In the genomic region with DNA sequence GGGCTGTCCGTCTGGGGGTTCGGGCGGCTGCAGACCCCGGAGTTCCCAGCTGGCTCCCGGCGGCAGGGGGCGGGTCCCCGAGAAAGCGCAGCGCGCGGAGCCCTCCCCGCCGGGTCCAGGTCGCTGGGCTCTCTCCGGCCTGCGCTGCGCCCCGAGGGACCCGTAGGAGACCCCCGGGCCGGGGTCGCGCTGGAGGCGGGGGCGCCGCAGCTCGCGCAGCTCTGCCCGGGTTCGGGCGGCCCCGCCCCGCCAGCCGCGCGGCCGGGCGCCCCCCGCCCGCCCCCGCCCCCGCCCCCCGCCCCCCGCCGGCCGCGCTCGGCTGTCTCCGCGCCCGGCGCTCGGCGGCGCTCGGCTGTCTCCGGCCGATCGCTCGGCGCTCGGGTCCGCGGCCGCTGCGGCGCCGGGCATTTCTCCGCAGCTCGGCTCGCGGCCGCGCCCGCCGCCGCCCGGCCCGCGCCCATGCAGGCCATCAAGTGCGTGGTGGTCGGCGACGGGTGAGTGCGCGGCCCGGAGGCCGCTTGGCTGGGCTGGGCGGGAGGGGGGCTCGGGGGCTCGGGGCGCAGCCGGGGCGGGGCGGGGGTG, we compare ENCODE assay signal across 8 cellular contexts. TPM values are rescaled to one million over a fixed set of nuclear protein-coding genes. Genes with fewer than 3 reads are reported as not detected.
DNase-seq lines count a peak whose midpoint lies in the region; ATAC-seq and TF ChIP-seq lines count a peak whose summit lies in the region.

A gene (plus strand): TSS at position 376 of the 582 bp plus-strand sequence. CDS start 84 bp downstream, at position 460.

- no peaks in the 10 kb centered on the region for H3K9me3 ChIP-seq in gastroesophageal sphincter
- H3K9me3 ChIP-seq in psoas muscle = no peaks in the 10 kb centered on the region

- intact Hi-C loops in psoas muscle (cut with DNase I) (loop anchor here (2.0 to 10.0 kb wide), 3 partner anchors 71 to 273 kb away; no protein-coding TSS in a partner anchor), posterior cingulate gyrus (cut with DNase I) (loop anchor here (5.0 kb wide), 1 partner anchor 66 kb away; a partner anchor contains a TSS)

- H3K36me3 ChIP-seq in gastroesophageal sphincter (peaks cover 0 to 48% of the 10 kb centered on the region in 2 donors), psoas muscle (ENCODE audit: insufficient read depth in 1 of 2, low read depth in 1 of 2) (peaks cover 0 to 7% of the 10 kb centered on the region in 2 donors)

- TF ChIP-seq EP300 in gastroesophageal sphincter (IDR thresholded peaks at IDR 0.05) = no peak

- H3K4me1 Mint-ChIP-seq in WTC11 = peaks cover 14% of the 10 kb centered on the region

- 0 out of 2 replicates have a peak, but pooled peaks cover 6% of the 10 kb centered on the region for H3K36me3 Mint-ChIP-seq in WTC11

- CTCF ChIA-PET in WTC11 (lab: Charles Lee) = interaction anchor here (0.9 to 5.7 kb wide), 22 partner anchors 12 to 269 kb away, joined by 4 to 119 read pairs (median 13); a partner anchor contains a TSS

- no CpG with 5 or more reads among the region's 96 CpGs for WGBS in gastroesophageal sphincter (ENCODE audit: low coverage in 1 of 2), 2 donors
- 0 to 1% (median 1%) methylated on average over 20 to 81 of the region's 96 CpGs for WGBS in psoas muscle, 3 donors

- H3K27ac Mint-ChIP-seq in WTC11 = no peak within 1 kb of the TSS

- DNase-seq in EH (ENCODE audit: low read depth) (peak; percentile 31), HuH-7 (ENCODE audit: low spot score) (peak; percentile 53), WTC11 (ENCODE audit: low spot score) (peak; percentile 56), psoas muscle (no peak), NCI-H128 (lab: John Stamatoyannopoulos, UW; ENCODE audit: unreplicated experiment) (no peak), posterior cingulate gyrus (no peak)

- H3K27me3 Mint-ChIP-seq in WTC11 (ENCODE audit: low read depth) = no peaks in the 10 kb centered on the region

- H3K9me3 Mint-ChIP-seq in WTC11 = no peaks in the 10 kb centered on the region

- ATAC-seq in WTC11 (peak; percentile 47), gastroesophageal sphincter (peak; percentile 5), psoas muscle (peak in 1 of 4 donors; percentile 2), GM19395 (IDR thresholded peaks at IDR 0.05; ENCODE audit: unreplicated experiment) (no peak)

- TF ChIP-seq CTCF in WTC11 (IDR thresholded peaks at IDR 0.05) (no peak), gastroesophageal sphincter (IDR thresholded peaks at IDR 0.05) (no peak), psoas muscle (IDR thresholded peaks at IDR 0.05) (no peak)

- H3K27ac ChIP-seq in gastroesophageal sphincter (peak within 1 kb of the TSS in 3 of 4 donors; percentile 38 to 58 (median 58)), psoas muscle (no peak within 1 kb of the TSS)

- peak within 1 kb of the TSS; percentile 28 to 56 for H3K4me3 ChIP-seq in gastroesophageal sphincter
- peak within 1 kb of the TSS; percentile 63 for H3K4me3 ChIP-seq in psoas muscle

- H3K4me3 Mint-ChIP-seq in WTC11 = peak within 1 kb of the TSS; percentile 73

- H3K27me3 ChIP-seq in gastroesophageal sphincter = peaks cover 8% of the 10 kb centered on the region
- H3K27me3 ChIP-seq in psoas muscle (ENCODE audit: insufficient read depth in 3 of 3, low read length in 2 of 3) = peaks cover 0 to 17% (median 0%) of the 10 kb centered on the region in 3 donors

- POLR2A ChIA-PET in WTC11 (lab: Charles Lee) = interaction anchor here (0.8 to 1.1 kb wide), 3 partner anchors 8 to 28 kb away, joined by 3 to 5 read pairs (median 4); a partner anchor contains a TSS

- no peak for TF ChIP-seq POLR2A in gastroesophageal sphincter (IDR thresholded peaks at IDR 0.05)

- H3K4me1 ChIP-seq in gastroesophageal sphincter = peaks cover 0 to 38% (median 20%) of the 10 kb centered on the region in 3 donors
- peaks cover 20% of the 10 kb centered on the region for H3K4me1 ChIP-seq in psoas muscle

TF ChIP-seq in WTC11, 78 proteins besides CTCF, POLR2A, EP300 and RAD21:
- TF ChIP-seq ZNF396 (CRISPR knock-in tag; IDR thresholded peaks at IDR 0.05; ENCODE audit: borderline replicate concordance) (no peak), ZNF263 (CRISPR knock-in tag; IDR thresholded peaks at IDR 0.05; ENCODE audit: low read depth) (no peak), ETV6 (CRISPR knock-in tag; IDR thresholded peaks at IDR 0.05) (0 out of 2 replicates have a peak, but pooled peaks have one; percentile 0), ZNF317 (CRISPR knock-in tag; IDR thresholded peaks at IDR 0.05; ENCODE audit: borderline replicate concordance, low read depth) (no peak)

RNA-seq across cellular contexts. Expression of the gene that starts here (rescaled TPM):
- total RNA-seq in WTC11 (2021) (135 to 163 TPM (median 138 TPM) in 3 replicates), gastroesophageal sphincter (1 to 10 TPM in 1 of 4 donors, under 1 TPM in 2, not detected in 1; 0.50 to 6.9 (median 0.54) TPM), psoas muscle (not detected)
- polyA plus RNA-seq in psoas muscle = under 1 TPM in 2 of 3 donors, not detected in 1; 0.05 to 0.83 TPM

Comparison
In these comparisons a context has a peak if more than half of its experiments do, and no peak if none do; other contexts are left out.
1. RNA of the gene that starts here (total RNA-seq): 135 to 163 TPM in WTC11; 0.50 to 6.9 TPM in gastroesophageal sphincter and not detected in psoas muscle; every median in the first group is over 10 times any median in the second.
2. DNase-seq: peak in EH (single experiment), HuH-7 (single experiment) and WTC11 (single experiment); none in psoas muscle (0 of 2), NCI-H128 (single experiment) and posterior cingulate gyrus (0 of 10).